In the genomic region with DNA sequence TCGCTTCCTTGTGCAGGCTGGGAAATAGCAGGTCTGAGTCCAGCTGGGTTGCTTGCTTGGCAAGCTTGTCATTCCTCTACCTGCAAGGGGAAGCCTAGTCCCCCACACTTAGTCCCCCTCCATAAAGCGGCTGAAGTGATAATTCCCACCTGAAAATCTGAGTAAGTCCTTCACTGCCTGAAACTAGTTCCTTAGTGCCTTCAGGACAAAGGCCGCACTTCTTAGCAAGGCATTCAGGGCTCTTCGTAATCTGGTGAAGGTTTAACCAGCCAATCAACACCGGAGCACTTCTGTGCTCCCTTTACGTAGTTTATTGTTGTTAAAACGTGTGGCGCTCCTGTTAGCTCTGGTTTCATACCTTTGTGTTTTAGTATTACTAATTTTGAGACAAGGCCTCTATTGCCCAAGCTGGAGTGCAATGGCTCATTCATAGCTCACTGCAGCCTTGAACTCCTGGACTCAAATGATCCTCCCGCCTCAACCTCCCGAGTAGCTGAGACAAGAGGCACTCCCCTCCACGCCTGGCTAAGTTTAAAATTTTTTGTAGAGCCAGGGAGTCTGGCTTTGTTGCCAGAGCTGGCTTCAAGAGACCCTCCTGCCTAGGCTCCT, we compare ENCODE assay signal across 8 cellular contexts. TPM values are rescaled to one million over a fixed set of nuclear protein-coding genes. Genes with fewer than 3 reads are reported as not detected.
A peak's percentile ranks its signal among the peaks of the same experiment; 100 is the strongest.
DNase-seq lines count a peak whose midpoint lies in the region; ATAC-seq and TF ChIP-seq lines count a peak whose summit lies in the region.

No MANE protein-coding gene starts in this region.

- H3K4me3 ChIP-seq in right atrium auricular region (peak overlapping the region; percentile 82 to 99), right lobe of liver (peak overlapping the region; percentile 87 to 97 (median 96)), urinary bladder (ENCODE audit: low read depth, low read length) (peak overlapping the region; percentile 87)

- 10% methylated on average over 11 of the region's 11 CpGs for WGBS in right lobe of liver (ENCODE audit: insufficient coverage, low coverage, low lambda C conversion rate, missing lambda C conversion rate)
- 23% methylated on average over 11 of the region's 11 CpGs for WGBS in urinary bladder

- H3K9me3 ChIP-seq in right atrium auricular region (no peaks in the 10 kb centered on the region), right lobe of liver (no peaks in the 10 kb centered on the region)

- ATAC-seq in Right ventricle myocardium superior (ENCODE audit: poor library complexity) (no peak), right lobe of liver (no peak), HG03135 (IDR thresholded peaks at IDR 0.05; ENCODE audit: unreplicated experiment) (no peak)

- POLR2A ChIA-PET in GM10248 (lab: Yijun Ruan, JAX) = no interaction called here

- peak overlapping the region; percentile 90 to 97 for H3K27ac ChIP-seq in right atrium auricular region
- H3K27ac ChIP-seq in angular gyrus (ENCODE audit: low read depth, low read length) = peak overlapping the region; percentile 84
- peak overlapping the region; percentile 92 to 95 (median 92) for H3K27ac ChIP-seq in right lobe of liver
- H3K27ac ChIP-seq in urinary bladder (ENCODE audit: low read depth) = peak overlapping the region; percentile 99

- DNase-seq in right atrium auricular region (ENCODE audit: low spot score) (no peak), Right ventricle myocardium superior (no peak), right lobe of liver (no peak), NOMO-1 treated with DMSO at 0.1 percent for 48 hours (lab: John Stamatoyannopoulos, UW; ENCODE audit: unreplicated experiment) (no peak), GM10248 (ENCODE audit: extremely low spot score) (no peak)

- intact Hi-C loops in Right ventricle myocardium superior (cut with DNase I) = no loop called here
- intact Hi-C loops in right lobe of liver (cut with DNase I) = no loop called here

- TF ChIP-seq POLR2A in right lobe of liver (IDR thresholded peaks at IDR 0.05) = no peak

- CTCF ChIA-PET in GM10248 (lab: Yijun Ruan, JAX) = interaction anchor here (1.3 to 4.6 kb wide), 4 partner anchors 10 to 78 kb away, joined by 3 to 53 read pairs (median 7); a partner anchor contains a TSS

- peaks cover 0 to 39% of the 10 kb centered on the region in 2 donors for H3K4me1 ChIP-seq in right atrium auricular region
- H3K4me1 ChIP-seq in right lobe of liver = peaks cover 0 to 14% (median 4%) of the 10 kb centered on the region in 4 donors
- H3K4me1 ChIP-seq in urinary bladder (ENCODE audit: insufficient read depth) = no peaks in the 10 kb centered on the region

- H3K27me3 ChIP-seq in right atrium auricular region (no peaks in the 10 kb centered on the region), right lobe of liver (no peaks in the 10 kb centered on the region)

- TF ChIP-seq CTCF in right atrium auricular region (IDR thresholded peaks at IDR 0.05) (no peak), right lobe of liver (IDR thresholded peaks at IDR 0.05) (no peak), GM10248 (IDR thresholded peaks at IDR 0.05; ENCODE audit: control extremely low read depth, extremely low read depth, low read depth, missing control alignments) (no peak)

- H3K36me3 ChIP-seq in right atrium auricular region (no peaks in the 10 kb centered on the region), right lobe of liver (no peaks in the 10 kb centered on the region), urinary bladder (ENCODE audit: insufficient read depth) (no peaks in the 10 kb centered on the region)

RNA-seq across cellular contexts. Expression of a gene that starts 0.8 kb away (rescaled TPM):
- total RNA-seq in right atrium auricular region (10 to 100 TPM; 18.4 to 23.2 TPM), Right ventricle myocardium superior (16.6 TPM), right lobe of liver (10 to 100 TPM in 4 of 6 experiments, 1 to 10 TPM in 2; 6.7 to 22.6 (median 13.2) TPM), urinary bladder (9.9 TPM)
- polyA plus RNA-seq in urinary bladder = 39.0 TPM

RNA-seq across cellular contexts. Expression of a gene that starts 9.2 kb away (rescaled TPM):
- total RNA-seq in right atrium auricular region (not detected), Right ventricle myocardium superior (not detected), right lobe of liver (under 1 TPM in 1 of 6 experiments, not detected in 5; 0.84 TPM), urinary bladder (not detected)
- polyA plus RNA-seq in urinary bladder = 1.9 TPM

RNA-seq across cellular contexts. Expression of a gene that starts 21.0 kb away (rescaled TPM):
- 10 to 100 TPM; 21.2 to 39.5 TPM for total RNA-seq in right atrium auricular region
- total RNA-seq in Right ventricle myocardium superior = 30.6 TPM
- 10 to 100 TPM; 16.2 to 25.4 (median 19.5) TPM for total RNA-seq in right lobe of liver
- total RNA-seq in urinary bladder = 31.8 TPM
- 43.2 TPM for polyA plus RNA-seq in urinary bladder

RNA-seq across cellular contexts. Expression of a gene that starts 37.8 kb away (rescaled TPM):
- total RNA-seq in right atrium auricular region = under 1 TPM in 1 of 2 donors, not detected in 1; 0.59 TPM
- 0.78 TPM for total RNA-seq in Right ventricle myocardium superior
- under 1 TPM in 3 of 6 experiments, not detected in 3; 0.12 to 0.49 (median 0.44) TPM for total RNA-seq in right lobe of liver
- total RNA-seq in urinary bladder = not detected
- polyA plus RNA-seq in urinary bladder = 0.91 TPM

RNA-seq across cellular contexts. Expression of a gene that starts 42.8 kb away (rescaled TPM):
- total RNA-seq in right atrium auricular region = 10 to 100 TPM; 37.3 to 38.4 TPM
- total RNA-seq in Right ventricle myocardium superior = 59.0 TPM
- 10 to 100 TPM; 19.0 to 39.6 (median 22.7) TPM for total RNA-seq in right lobe of liver
- 26.1 TPM for total RNA-seq in urinary bladder
- 74.1 TPM for polyA plus RNA-seq in urinary bladder
